ENCODE assay signal across 12 cellular contexts in genomic region chr21:34148826-34149558, GRCh38.
"Had no signal": no experiment of that assay in that cellular context is flagged by ENCODE, and none has a peak within 500 bp of the region (broad histone marks: within the 10 kb centered on the region; RNA-seq: fewer than 3 reads in every experiment).

No MANE protein-coding gene starts in this region.

- H3K36me3 ChIP-seq: pancreas, right atrium auricular region had no signal

- H3K4me3 ChIP-seq: dorsolateral prefrontal cortex, left lung, pancreas, right atrium auricular region had no signal

- ATAC-seq: activated CD8-positive, alpha-beta memory T cell treated with anti-CD3 and anti-CD28 coated beads, Interleukin-2, amount 10 ng/mL, durations not matched to agents 7 days and 5 days; left lung; pancreas had no signal

- H3K4me1 ChIP-seq: left lung, pancreas had no signal

- H3K9me3 ChIP-seq: left lung, pancreas, right atrium auricular region had no signal

- DNase-seq: activated CD4-positive, alpha-beta T cell treated with anti-CD3 and anti-CD28 coated beads, Interleukin-2, amount 50 U/mL, for 4 hours; activated CD4-positive, CD25-positive, alpha-beta regulatory T cell treated with anti-CD3 and anti-CD28 coated beads, Interleukin-2, amount 50 U/mL, for 72 hours; activated CD8-positive, alpha-beta memory T cell treated with anti-CD3 and anti-CD28 coated beads, Interleukin-2, amount 10 ng/mL, durations not matched to agents 7 days and 5 days; activated effector memory CD4-positive, alpha-beta T cell treated with Interleukin-2 at 50 U/mL for 16 hours; activated T-cell treated with anti-CD3 and anti-CD28 coated beads, Interleukin-2, amount 50 U/mL, for 24 hours; amniotic stem cell; dorsolateral prefrontal cortex; left lung; mesenchymal stem cell; pancreas; stimulated activated naive CD4-positive, alpha-beta T cell had no signal

- H3K27ac ChIP-seq: dorsolateral prefrontal cortex, left lung, pancreas, right atrium auricular region had no signal

- H3K27me3 ChIP-seq: left lung, pancreas, right atrium auricular region had no signal
